In genomic region chr17:43449470-43450202, GRCh38 we compare ENCODE assay signal across 19 cellular contexts. TPM values are rescaled to one million over a fixed set of nuclear protein-coding genes. Genes with fewer than 3 reads are reported as not detected.
DNase-seq lines count a peak whose midpoint lies in the region; ATAC-seq and TF ChIP-seq lines count a peak whose summit lies in the region.
"Had no signal": no experiment of that assay in that cellular context is flagged by ENCODE, and none has a peak within 500 bp of the region (broad histone marks: within the 10 kb centered on the region; RNA-seq: fewer than 3 reads in every experiment).

No MANE protein-coding gene starts in this region.

- no peak overlapping the region for H3K27ac ChIP-seq in aorta (ENCODE audit: low read depth in 1 of 2, low read length in 2 of 2)
- H3K27ac ChIP-seq in ovary, result no peak overlapping the region
- H3K27ac ChIP-seq: HL-60, neutrophil had no signal

- TF ChIP-seq CTCF in nephron (IDR thresholded peaks at IDR 0.05; ENCODE audit: unreplicated experiment in 3 of 3), result no peak
- TF ChIP-seq CTCF in ovary (IDR thresholded peaks at IDR 0.05), result no peak

- H3K27me3 Mint-ChIP-seq in nephron (ENCODE audit: low read depth), result peaks cover 12% of the 10 kb centered on the region
- peaks cover 9% of the 10 kb centered on the region for H3K27me3 Mint-ChIP-seq in activated CD4-positive, alpha-beta T cell treated with anti-CD3 and anti-CD28 coated beads, Interleukin-2, amount 10 ng/mL, durations not matched to agents 24 days and 14 days

- ATAC-seq in left ventricle myocardium superior (peak; percentile 32), aorta (ENCODE audit: low FRiP score) (peak; percentile 33)
- ATAC-seq: activated CD8-positive, alpha-beta T cell treated with anti-CD3 and anti-CD28 coated beads, Interleukin-2, amount 10 ng/mL, durations not matched to agents 7 days and 5 days; activated T-helper 17 cell treated with anti-CD3 and anti-CD28 coated beads, Interleukin-2, amount 50 U/mL, for 72 hours; CD8-positive, alpha-beta T cell had no signal

- no peak overlapping the region for H3K4me3 ChIP-seq in aorta (ENCODE audit: low read length in 2 of 2)
- no peak overlapping the region for H3K4me3 ChIP-seq in ovary

- no peaks in the 10 kb centered on the region for H3K4me1 ChIP-seq in aorta (ENCODE audit: control insufficient read depth in 1 of 2, insufficient read depth in 2 of 2, low read length in 2 of 2)
- H3K4me1 ChIP-seq in ovary (ENCODE audit: insufficient read depth), result no peaks in the 10 kb centered on the region

- no peaks in the 10 kb centered on the region for H3K27me3 ChIP-seq in aorta (ENCODE audit: control insufficient read depth in 1 of 2, insufficient read depth in 2 of 2, low read length in 1 of 2)
- H3K27me3 ChIP-seq in ovary, result no peaks in the 10 kb centered on the region

- no peak for DNase-seq in left ventricle myocardium superior
- DNase-seq in cardiac septum (ENCODE audit: low spot score), result no peak
- peak; percentile 78 for DNase-seq in fibroblast of gingiva (ENCODE audit: low read depth)
- no peak for DNase-seq in aorta
- DNase-seq in ovary, result no peak
- no peak for DNase-seq in activated CD4-positive, alpha-beta T cell treated with anti-CD3 and anti-CD28 coated beads, Interleukin-2, amount 10 ng/mL, durations not matched to agents 24 days and 14 days
- DNase-seq in activated CD8-positive, alpha-beta memory T cell treated with anti-CD3 and anti-CD28 coated beads for 24 hours, result no peak
- DNase-seq: activated CD8-positive, alpha-beta T cell treated with anti-CD3 and anti-CD28 coated beads, Interleukin-2, amount 10 ng/mL, durations not matched to agents 7 days and 5 days; CD8-positive, alpha-beta T cell; HCEC 1CT; NCI-H1694 treated with DMSO at 0.1 percent for 48 hours; NCI-H524; OCI-M1; stimulated activated CD4-positive, alpha-beta T cell treated with anti-CD3 and anti-CD28 coated beads, Interleukin-12 subunit alpha, Interleukin-12 subunit beta, amount 100 ng/mL, for 4 hours; SW 1271 had no signal

- no peaks in the 10 kb centered on the region for H3K36me3 ChIP-seq in aorta (ENCODE audit: control insufficient read depth in 1 of 2, insufficient read depth in 2 of 2, low read length in 1 of 2)
- H3K36me3 ChIP-seq in ovary, result no peaks in the 10 kb centered on the region
- H3K36me3 ChIP-seq: neutrophil had no signal

- 68 to 70% methylated on average over 8 of the region's 8 CpGs for WGBS in aorta, 2 donors
- WGBS in ovary, 3 donors, result 53 to 62% (median 61%) methylated on average over 8 of the region's 8 CpGs

- peaks cover 6% of the 10 kb centered on the region for H3K9me3 Mint-ChIP-seq in nephron
- H3K9me3 Mint-ChIP-seq in activated CD4-positive, alpha-beta T cell treated with anti-CD3 and anti-CD28 coated beads, Interleukin-2, amount 10 ng/mL, durations not matched to agents 24 days and 14 days, result no peaks in the 10 kb centered on the region
- H3K9me3 Mint-ChIP-seq: activated T-helper 17 cell treated with anti-CD3 and anti-CD28 coated beads, Interleukin-2, amount 50 U/mL, for 72 hours; CD8-positive, alpha-beta T cell had no signal

- no peak overlapping the region for H3K4me3 Mint-ChIP-seq in nephron
- no peak overlapping the region for H3K4me3 Mint-ChIP-seq in activated CD4-positive, alpha-beta T cell treated with anti-CD3 and anti-CD28 coated beads, Interleukin-2, amount 10 ng/mL, durations not matched to agents 24 days and 14 days
- H3K4me3 Mint-ChIP-seq: activated CD8-positive, alpha-beta T cell treated with anti-CD3 and anti-CD28 coated beads, Interleukin-2, amount 10 ng/mL, durations not matched to agents 7 days and 5 days; activated T-helper 17 cell treated with anti-CD3 and anti-CD28 coated beads, Interleukin-2, amount 50 U/mL, for 72 hours; CD8-positive, alpha-beta T cell had no signal

- no peak for TF ChIP-seq POLR2A in ovary (IDR thresholded peaks at IDR 0.05)

- no peaks in the 10 kb centered on the region for H3K9me3 ChIP-seq in aorta (ENCODE audit: control insufficient read depth, low read length)
- H3K9me3 ChIP-seq in ovary, result no peaks in the 10 kb centered on the region
- H3K9me3 ChIP-seq: neutrophil had no signal

- H3K27ac Mint-ChIP-seq in nephron, result peak overlapping the region; percentile 52 to 89 (median 77)
- no peak overlapping the region for H3K27ac Mint-ChIP-seq in activated CD4-positive, alpha-beta T cell treated with anti-CD3 and anti-CD28 coated beads, Interleukin-2, amount 10 ng/mL, durations not matched to agents 24 days and 14 days
- H3K27ac Mint-ChIP-seq: activated CD8-positive, alpha-beta T cell treated with anti-CD3 and anti-CD28 coated beads, Interleukin-2, amount 10 ng/mL, durations not matched to agents 7 days and 5 days; activated T-helper 17 cell treated with anti-CD3 and anti-CD28 coated beads, Interleukin-2, amount 50 U/mL, for 72 hours; CD8-positive, alpha-beta T cell had no signal

- no peaks in the 10 kb centered on the region for H3K36me3 Mint-ChIP-seq in nephron (ENCODE audit: low read depth)
- no peaks in the 10 kb centered on the region for H3K36me3 Mint-ChIP-seq in activated CD4-positive, alpha-beta T cell treated with anti-CD3 and anti-CD28 coated beads, Interleukin-2, amount 10 ng/mL, durations not matched to agents 24 days and 14 days (ENCODE audit: low read depth)
- H3K36me3 Mint-ChIP-seq: CD8-positive, alpha-beta T cell had no signal

- no peak for TF ChIP-seq EP300 in ovary (IDR thresholded peaks at IDR 0.05)

- peaks cover 19% of the 10 kb centered on the region for H3K4me1 Mint-ChIP-seq in nephron
- H3K4me1 Mint-ChIP-seq in activated CD4-positive, alpha-beta T cell treated with anti-CD3 and anti-CD28 coated beads, Interleukin-2, amount 10 ng/mL, durations not matched to agents 24 days and 14 days, result no peaks in the 10 kb centered on the region
- H3K4me1 Mint-ChIP-seq: activated T-helper 17 cell treated with anti-CD3 and anti-CD28 coated beads, Interleukin-2, amount 50 U/mL, for 72 hours had no signal

- intact Hi-C loops in left ventricle myocardium superior (cut with micrococcal nuclease), result no loop called here
- intact Hi-C loops in cardiac septum (cut with DNase I), result no loop called here
- intact Hi-C loops in aorta (cut with DNase I), result no loop called here
- intact Hi-C loops in ovary (cut with DNase I), result no loop called here
- intact Hi-C loops in activated CD4-positive, alpha-beta T cell treated with anti-CD3 and anti-CD28 coated beads, Interleukin-2, amount 10 ng/mL, durations not matched to agents 24 days and 14 days (cut with micrococcal nuclease), result no loop called here

RNA-seq across cellular contexts. Expression of gene DHX8, which starts 34.1 kb away (rescaled TPM):
- total RNA-seq in left ventricle myocardium superior, result 29.7 TPM
- total RNA-seq in cardiac septum, result 32.7 TPM
- 10 to 100 TPM; 42.7 to 45.3 TPM for total RNA-seq in aorta
- 10 to 100 TPM in 1 of 2 donors, 1 to 10 TPM in 1; 7.1 to 24.0 TPM for polyA plus RNA-seq in aorta
- total RNA-seq in ovary, result 10 to 100 TPM; 15.9 to 55.1 (median 37.3) TPM
- 10 to 100 TPM; 14.6 to 35.4 TPM for polyA plus RNA-seq in ovary
- 54.2 and 56.6 TPM in 2 replicates for total RNA-seq in activated CD4-positive, alpha-beta T cell treated with anti-CD3 and anti-CD28 coated beads, Interleukin-2, amount 10 ng/mL, durations not matched to agents 24 days and 14 days

RNA-seq across cellular contexts. Expression of gene ARL4D, which starts 50.8 kb away (rescaled TPM):
- 6.7 TPM for total RNA-seq in left ventricle myocardium superior
- total RNA-seq in cardiac septum, result 4.4 TPM
- 10 to 100 TPM in 1 of 2 donors, 1 to 10 TPM in 1; 6.9 to 14.2 TPM for total RNA-seq in aorta
- 1 to 10 TPM; 4.0 to 9.9 TPM for polyA plus RNA-seq in aorta
- 10 to 100 TPM in 6 of 7 donors, 1 to 10 TPM in 1; 6.2 to 34.1 (median 18.9) TPM for total RNA-seq in ovary
- polyA plus RNA-seq in ovary, result 10 to 100 TPM; 17.5 to 19.0 TPM
- total RNA-seq in activated CD4-positive, alpha-beta T cell treated with anti-CD3 and anti-CD28 coated beads, Interleukin-2, amount 10 ng/mL, durations not matched to agents 24 days and 14 days, result 3.3 and 3.5 TPM in 2 replicates
